10 cellular contexts compared by ENCODE assay signal in genomic region chr16:89361756-89362155, GRCh38.
DNase-seq lines count a peak whose midpoint lies in the region; ATAC-seq and TF ChIP-seq lines count a peak whose summit lies in the region.
"Had no signal": no experiment of that assay in that cellular context is flagged by ENCODE, and none has a peak within 500 bp of the region (broad histone marks: within the 10 kb centered on the region; RNA-seq: fewer than 3 reads in every experiment).

No MANE protein-coding gene starts in this region.

- BruUV-seq in PC-9 (replicated peaks; lab: Mats Ljungman, UMichigan), result no TSS peak

- TF ChIP-seq CTCF in coronary artery (IDR thresholded peaks at IDR 0.05) (no peak), ascending aorta (IDR thresholded peaks at IDR 0.05) (no peak), PC-9 (conservative IDR thresholded peaks at IDR 0.05) (no peak)

- ATAC-seq in HG02870 (IDR thresholded peaks at IDR 0.05; ENCODE audit: unreplicated experiment), result peak; percentile 4
- ATAC-seq in activated naive CD8-positive, alpha-beta T cell treated with anti-CD3 and anti-CD28 coated beads, Interleukin-2, amount 50 U/mL, for 24 hours, result no peak
- ATAC-seq in naive thymus-derived CD8-positive, alpha-beta T cell, result no peak

- peaks cover 56% of the 10 kb centered on the region for H3F3A ChIP-seq in PC-9 (ENCODE audit: insufficient read depth, low read depth)

- peaks cover 99% of the 10 kb centered on the region for H3K79me2 ChIP-seq in PC-9 (ENCODE audit: low read depth)

- H3K9me2 ChIP-seq in PC-9 (ENCODE audit: insufficient read depth), result no peaks in the 10 kb centered on the region

- H4K20me1 ChIP-seq in BLaER1, result peaks cover 100% of the 10 kb centered on the region
- H4K20me1 ChIP-seq in PC-9 (ENCODE audit: insufficient read depth), result peaks cover 100% of the 10 kb centered on the region

- H3K27ac ChIP-seq in BLaER1 (peak overlapping the region; percentile 63), coronary artery (no peak overlapping the region), ascending aorta (no peak overlapping the region), PC-9 (no peak overlapping the region)

- intact Hi-C loops in ascending aorta (cut with DNase I), result no loop called here
- intact Hi-C loops in PC-9 (cut with micrococcal nuclease; ENCODE audit: unreplicated experiment), result loop anchor here (2.0 kb wide), 2 partner anchors 41 to 127 kb away; no protein-coding TSS in a partner anchor

- DNase-seq in activated naive CD8-positive, alpha-beta T cell treated with anti-CD3 and anti-CD28 coated beads, Interleukin-2, amount 50 U/mL, for 24 hours, result no peak
- DNase-seq in naive thymus-derived CD8-positive, alpha-beta T cell, result no peak
- DNase-seq in coronary artery (ENCODE audit: low spot score) (no peak), ascending aorta (ENCODE audit: low spot score in 2 of 2) (no peak), T1000 (lab: John Stamatoyannopoulos, UW) (no peak), PC-9 (no peak)
- DNase-seq: NCI-H187 had no signal

- H3K27ac Mint-ChIP-seq in activated naive CD8-positive, alpha-beta T cell treated with anti-CD3 and anti-CD28 coated beads, Interleukin-2, amount 50 U/mL, for 24 hours, result peak overlapping the region; percentile 92
- H3K27ac Mint-ChIP-seq in naive thymus-derived CD8-positive, alpha-beta T cell, result peak overlapping the region; percentile 81 to 97 (median 92)

- H3K4me1 ChIP-seq in BLaER1 (peaks cover 100% of the 10 kb centered on the region), ascending aorta (peaks cover 16 to 30% of the 10 kb centered on the region in 2 donors), PC-9 (replicated peaks; ENCODE audit: insufficient read depth) (peaks cover 31% of the 10 kb centered on the region)

- CTCF ChIA-PET in PC-9 (lab: Charles Lee), result no interaction called here

- peak overlapping the region; percentile 40; the same call in 1 of the 2 replicates for H3K4me3 ChIP-seq in BLaER1
- H3K4me3 ChIP-seq in coronary artery, result no peak overlapping the region
- no peak overlapping the region for H3K4me3 ChIP-seq in ascending aorta
- H3K4me3 ChIP-seq in PC-9, result no peak overlapping the region
- H3K4me3 ChIP-seq: lung had no signal

- H2AFZ ChIP-seq in PC-9, result no peak overlapping the region

- peak overlapping the region; percentile 63 for H3K4me3 Mint-ChIP-seq in activated naive CD8-positive, alpha-beta T cell treated with anti-CD3 and anti-CD28 coated beads, Interleukin-2, amount 50 U/mL, for 24 hours
- peak overlapping the region; percentile 17 to 91 (median 82) for H3K4me3 Mint-ChIP-seq in naive thymus-derived CD8-positive, alpha-beta T cell

- H3K27me3 ChIP-seq in BLaER1 (no peaks in the 10 kb centered on the region), ascending aorta (no peaks in the 10 kb centered on the region), PC-9 (ENCODE audit: insufficient read depth, low read depth) (no peaks in the 10 kb centered on the region)

- peaks cover 24% of the 10 kb centered on the region for H3K36me3 Mint-ChIP-seq in activated naive CD8-positive, alpha-beta T cell treated with anti-CD3 and anti-CD28 coated beads, Interleukin-2, amount 50 U/mL, for 24 hours (ENCODE audit: low read depth)
- H3K36me3 Mint-ChIP-seq in naive thymus-derived CD8-positive, alpha-beta T cell, result peaks cover 0 to 11% (median 0%) of the 10 kb centered on the region in 3 donors

- no peaks in the 10 kb centered on the region for H3K27me3 Mint-ChIP-seq in activated naive CD8-positive, alpha-beta T cell treated with anti-CD3 and anti-CD28 coated beads, Interleukin-2, amount 50 U/mL, for 24 hours
- H3K27me3 Mint-ChIP-seq in naive thymus-derived CD8-positive, alpha-beta T cell, result no peaks in the 10 kb centered on the region

- H3K4me2 ChIP-seq in BLaER1 (peak overlapping the region; percentile 95), PC-9 (no peak overlapping the region)

- POLR2A ChIA-PET in naive thymus-derived CD8-positive, alpha-beta T cell (lab: Charles Lee), result interaction anchor here (0.6 to 2.2 kb wide), 8 partner anchors 14 to 127 kb away, joined by 3 to 11 read pairs (median 5); no protein-coding TSS in a partner anchor
- POLR2A ChIA-PET in PC-9 (lab: Charles Lee; ENCODE audit: unreplicated experiment), result no interaction called here

- H3K36me3 ChIP-seq in BLaER1 (peaks cover 23% of the 10 kb centered on the region), ascending aorta (no peaks in the 10 kb centered on the region), PC-9 (ENCODE audit: low read depth) (peaks cover 11% of the 10 kb centered on the region; the same call in 1 of the 2 replicates)

- H3K9me3 Mint-ChIP-seq in activated naive CD8-positive, alpha-beta T cell treated with anti-CD3 and anti-CD28 coated beads, Interleukin-2, amount 50 U/mL, for 24 hours, result no peaks in the 10 kb centered on the region
- no peaks in the 10 kb centered on the region for H3K9me3 Mint-ChIP-seq in naive thymus-derived CD8-positive, alpha-beta T cell

- H3K9me3 ChIP-seq in BLaER1, result no peaks in the 10 kb centered on the region
- H3K9me3 ChIP-seq in ascending aorta, result no peaks in the 10 kb centered on the region
- H3K9me3 ChIP-seq in PC-9 (ENCODE audit: insufficient read depth, low read depth), result no peaks in the 10 kb centered on the region

- H3K4me1 Mint-ChIP-seq in activated naive CD8-positive, alpha-beta T cell treated with anti-CD3 and anti-CD28 coated beads, Interleukin-2, amount 50 U/mL, for 24 hours, result peaks cover 98% of the 10 kb centered on the region
- H3K4me1 Mint-ChIP-seq in naive thymus-derived CD8-positive, alpha-beta T cell, result peaks cover 54 to 98% (median 95%) of the 10 kb centered on the region in 4 donors

- H3K9ac ChIP-seq in BLaER1, result peak overlapping the region; percentile 63
